1 cellular context compared by ENCODE assay signal in genomic region chr7:158282461-158283001, GRCh38.
TF ChIP-seq lines count a peak whose summit lies in the region.

No MANE protein-coding gene starts in this region.

TF ChIP-seq in H1, 55 proteins besides CTCF, POLR2A, EP300 and RAD21:
- no peak for TF ChIP-seq SIX5 (IDR thresholded peaks at IDR 0.05; ENCODE audit: low read depth, low read length)
- no peak for TF ChIP-seq TCF12 (IDR thresholded peaks at IDR 0.05; ENCODE audit: low read depth, low read length)
- TF ChIP-seq, protein P1, sequence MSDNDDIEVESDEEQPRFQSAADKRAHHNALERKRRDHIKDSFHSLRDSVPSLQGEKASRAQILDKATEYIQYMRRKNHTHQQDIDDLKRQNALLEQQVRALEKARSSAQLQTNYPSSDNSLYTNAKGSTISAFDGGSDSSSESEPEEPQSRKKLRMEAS (IDR thresholded peaks at IDR 0.05), result no peak
- no peak for TF ChIP-seq TAF1 (IDR thresholded peaks at IDR 0.05; ENCODE audit: low read depth, low read length)
- no peak for TF ChIP-seq SIRT6 (IDR thresholded peaks at IDR 0.05; ENCODE audit: low read length)
- TF ChIP-seq EGR1 (IDR thresholded peaks at IDR 0.05; ENCODE audit: borderline replicate concordance, low read depth, low read length), result no peak
- no peak for TF ChIP-seq SP1 (IDR thresholded peaks at IDR 0.05; ENCODE audit: low read depth, low read length)
- no peak for TF ChIP-seq EZH2 (IDR thresholded peaks at IDR 0.05; ENCODE audit: low read depth, low read length, severe bottlenecking)
- no peak for TF ChIP-seq ZNF274 (IDR thresholded peaks at IDR 0.05; ENCODE audit: borderline replicate concordance, extremely low read depth, low read length)
- TF ChIP-seq JUN (IDR thresholded peaks at IDR 0.05; ENCODE audit: low read depth, low read length), result no peak
- no peak for TF ChIP-seq RFX5 (IDR thresholded peaks at IDR 0.05; ENCODE audit: borderline replicate concordance, low read depth, low read length)
